ENCODE assay signal across 27 cellular contexts in genomic region chr19:9711815-9712214, GRCh38.
"Had no signal": no experiment of that assay in that cellular context is flagged by ENCODE, and none has a peak within 500 bp of the region (broad histone marks: within the 10 kb centered on the region; RNA-seq: fewer than 3 reads in every experiment).

No MANE protein-coding gene starts in this region.

- H3K27ac ChIP-seq: stomach, suprapubic skin, testis, thoracic aorta, thyroid gland, tibial artery, tibial nerve, transverse colon, upper lobe of left lung, upper lobe of right lung, uterus, vagina had no signal

- H3K36me3 ChIP-seq: stomach, suprapubic skin, thoracic aorta, thyroid gland, tibial artery, tibial nerve, transverse colon, upper lobe of left lung, upper lobe of right lung, uterus, vagina had no signal

- H3K4me1 ChIP-seq: stomach, suprapubic skin, testis, thyroid gland, tibial artery, tibial nerve, transverse colon, upper lobe of left lung, upper lobe of right lung, uterus, vagina had no signal

- FAIRE-seq: urothelium cell line had no signal

- H3K4me3 ChIP-seq: stomach, suprapubic skin, testis, thoracic aorta, thyroid gland, tibial artery, tibial nerve, transverse colon, upper lobe of left lung, upper lobe of right lung, uterus, vagina had no signal

- ATAC-seq: stimulated activated effector memory CD8-positive, alpha-beta T cell treated with anti-CD3 and anti-CD28 coated beads, Interleukin-12 subunit alpha, Interleukin-12 subunit beta, amount 100 ng/mL, for 72 hours; stimulated activated memory B cell treated with anti-CD40 and anti-IgM and Interleukin-4, amounts not matched to agents 10 μg/mL and 1 μg/mL and 100 μg/mL, for 72 hours; stimulated activated naive B cell treated with anti-CD40 and anti-IgM and Interleukin-4, amounts not matched to agents 10 μg/mL and 1 μg/mL and 100 μg/mL, for 72 hours; stimulated activated naive CD8-positive, alpha-beta T cell treated with anti-CD3 and anti-CD28 coated beads, Interleukin-15, amount 100 ng/mL, for 72 hours; stimulated activated naive CD8-positive, alpha-beta T cell treated with anti-CD3 and anti-CD28 coated beads, Interleukin-15, Interleukin-2, amounts not matched to agents 100 U/mL and 50 U/mL, for 24 hours; upper lobe of right lung had no signal

- H3K27me3 ChIP-seq: stomach, suprapubic skin, testis, thyroid gland, tibial artery, tibial nerve, transverse colon, upper lobe of left lung, upper lobe of right lung, uterus, vagina had no signal

- H3K9me3 ChIP-seq: testis, thyroid gland, uterus, vagina had no signal

- DNase-seq: stimulated activated CD4-positive, alpha-beta T cell treated with anti-CD3 and anti-CD28 coated beads, Interleukin-2, amount 100 ng/mL, for 48 hours; stimulated activated CD4-positive, alpha-beta T cell treated with anti-CD3 and anti-CD28 coated beads, Interleukin-4, amount 100 ng/mL, for 1 hour; stimulated activated CD4-positive, alpha-beta T cell treated with anti-CD3 and anti-CD28 coated beads, Interleukin-4, amount 100 ng/mL, for 24 hours; stimulated activated CD4-positive, alpha-beta T cell treated with anti-CD3 and anti-CD28 coated beads, Interleukin-4, amount 100 ng/mL, for 4 hours; stimulated activated CD8-positive, alpha-beta memory T cell treated with anti-CD3 and anti-CD28 coated beads, Interleukin-4, amount 100 ng/mL, for 48 hours; stimulated activated naive B cell treated with anti-CD40 and anti-IgM and Interleukin-4, amounts not matched to agents 10 μg/mL and 1 μg/mL and 100 μg/mL, for 72 hours; stimulated activated naive CD4-positive, alpha-beta T cell; stimulated activated naive CD4-positive, alpha-beta T cell treated with Interleukin-2 at 50 U/mL for 16 hours; stimulated activated naive CD8-positive, alpha-beta T cell treated with anti-CD3 and anti-CD28 coated beads, Interleukin-15, amount 100 ng/mL, for 72 hours; stimulated activated naive CD8-positive, alpha-beta T cell treated with anti-CD3 and anti-CD28 coated beads, Interleukin-15, Interleukin-2, amounts not matched to agents 100 U/mL and 50 U/mL, for 24 hours; stomach; substantia nigra; testis; thyroid gland; tibial artery; transverse colon; trophoblast cell; upper lobe of left lung; upper lobe of right lung; uterus had no signal
